ENCODE assay signal across 10 cellular contexts in the genomic region with DNA sequence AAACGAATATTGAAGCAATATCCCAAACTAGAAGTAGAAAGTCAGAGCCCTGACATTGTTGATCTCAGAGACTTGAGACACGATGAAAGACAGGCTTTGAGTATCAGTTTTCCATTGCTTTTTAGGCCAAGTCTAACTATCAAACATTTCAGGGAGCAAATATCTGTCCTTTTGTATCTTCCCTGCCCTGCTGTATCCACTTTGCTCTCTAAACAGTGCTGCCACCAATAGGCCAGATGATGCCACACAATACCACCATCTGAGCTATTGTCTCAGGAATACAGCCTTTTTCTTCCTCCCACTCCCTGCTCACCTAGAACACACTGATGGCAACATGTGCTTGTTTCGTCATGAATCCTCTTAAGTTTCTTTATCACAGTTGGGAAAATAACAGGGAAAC.
DNase-seq lines count a peak whose midpoint lies in the region; TF ChIP-seq lines count a peak whose summit lies in the region.
"Had no signal": no experiment of that assay in that cellular context is flagged by ENCODE, and none has a peak within 500 bp of the region (broad histone marks: within the 10 kb centered on the region; RNA-seq: fewer than 3 reads in every experiment).

No MANE protein-coding gene starts in this region.

- H3K14ac ChIP-seq in neuronal stem cell (ENCODE audit: low read length): no peak overlapping the region

- peaks cover 0 to 8% of the 10 kb centered on the region in 2 donors for H3K4me1 ChIP-seq in neuronal stem cell (ENCODE audit: control insufficient read depth in 2 of 2, insufficient read depth in 1 of 2, low read depth in 1 of 2, low read length in 2 of 2)

- no peak overlapping the region for H4K91ac ChIP-seq in neuronal stem cell (ENCODE audit: low read depth, low read length, poor library complexity)

- CTCF ChIA-PET in HEK293T (lab: Yijun Ruan, JAX) (no interaction called here), RWPE1 (lab: Yijun Ruan, JAX) (interaction anchor here (0.6 to 1.8 kb wide), 5 partner anchors 39 to 172 kb away, joined by 3 to 5 read pairs (median 4); no protein-coding TSS in a partner anchor)

- H3K4ac ChIP-seq in neuronal stem cell (ENCODE audit: low read length): no peak overlapping the region

- no peak overlapping the region for H3K18ac ChIP-seq in neuronal stem cell (ENCODE audit: low read length)

- H3K79me1 ChIP-seq in neuronal stem cell (ENCODE audit: low read depth, low read length): no peaks in the 10 kb centered on the region

- POLR2A ChIA-PET in HEK293T (lab: Yijun Ruan, JAX): no interaction called here
- POLR2A ChIA-PET in RWPE1 (lab: Yijun Ruan, JAX; ENCODE audit: low non-redundant PET): interaction anchor here (0.6 kb wide), 1 partner anchor 882 kb away, joined by 3 read pairs; no protein-coding TSS in a partner anchor

- H2BK15ac ChIP-seq in neuronal stem cell (ENCODE audit: low read length): no peak overlapping the region

- H2BK120ac ChIP-seq in neuronal stem cell (ENCODE audit: low read depth, low read length): no peak overlapping the region

- H3K36me3 ChIP-seq in kidney epithelial cell (ENCODE audit: control insufficient read depth, insufficient read depth, low read length) (no peaks in the 10 kb centered on the region), neuronal stem cell (replicated peaks in 1 of 2; ENCODE audit: control insufficient read depth in 2 of 2, insufficient read depth in 2 of 2, low read length in 2 of 2) (no peaks in the 10 kb centered on the region)

- H3K4me3 ChIP-seq in kidney epithelial cell (ENCODE audit: low read depth, low read length) (no peak overlapping the region), neuronal stem cell (ENCODE audit: low read length in 2 of 2) (no peak overlapping the region)

- DNase-seq in HEK293T (ENCODE audit: extremely low spot score): peak; percentile 46
- DNase-seq in RWPE1 (ENCODE audit: low spot score): peak; percentile 18
- DNase-seq in kidney epithelial cell (ENCODE audit: low read depth): no peak
- no peak for DNase-seq in neuronal stem cell (ENCODE audit: low spot score)
- no peak for DNase-seq in middle frontal gyrus (ENCODE audit: extremely low spot score, low spot score)
- no peak for DNase-seq in mucosa of gallbladder (ENCODE audit: low spot score)
- no peak for DNase-seq in NK-92 (lab: John Stamatoyannopoulos, UW; ENCODE audit: unreplicated experiment)
- DNase-seq: activated naive CD8-positive, alpha-beta T cell treated with anti-CD3 and anti-CD28 coated beads, Interleukin-2, amount 10 ng/mL, durations not matched to agents 7 days and 5 days; midbrain had no signal

- H3K23ac ChIP-seq in neuronal stem cell (ENCODE audit: low read depth, low read length, poor library complexity): no peak overlapping the region

- no peak overlapping the region for H4K8ac ChIP-seq in neuronal stem cell (ENCODE audit: low read depth, low read length)

- WGBS in neuronal stem cell (ENCODE audit: extremely low coverage in 2 of 2, insufficient read length in 2 of 2, insufficient replicate concordance in 1 of 2), 2 donors: no CpG with 5 or more reads among the region's 3 CpGs

- H2BK5ac ChIP-seq in neuronal stem cell (ENCODE audit: low read length): no peak overlapping the region

- no peak overlapping the region for H3K9ac ChIP-seq in neuronal stem cell (ENCODE audit: low read depth, low read length, poor library complexity)

- H3K9me3 ChIP-seq in neuronal stem cell (replicated peaks in 1 of 2; ENCODE audit: control insufficient read depth in 2 of 2, insufficient read depth in 1 of 2, low read depth in 1 of 2, low read length in 2 of 2): no peaks in the 10 kb centered on the region

- H3K27me3 ChIP-seq in kidney epithelial cell (ENCODE audit: control insufficient read depth, insufficient read depth, low read length): no peaks in the 10 kb centered on the region
- H3K27me3 ChIP-seq in neuronal stem cell (ENCODE audit: control insufficient read depth in 3 of 3, insufficient read depth in 3 of 3, low read depth in 1 of 3, low read length in 3 of 3): no peaks in the 10 kb centered on the region

- no peak overlapping the region for H2AFZ ChIP-seq in neuronal stem cell (ENCODE audit: low read length)

- H3K27ac ChIP-seq in C4-2B (no peak overlapping the region), RWPE1 (no peak overlapping the region), neuronal stem cell (replicated peaks; ENCODE audit: low read length) (no peak overlapping the region)

- no peak overlapping the region for H2AK5ac ChIP-seq in neuronal stem cell (ENCODE audit: low read depth, low read length)

- no peak overlapping the region for H2BK12ac ChIP-seq in neuronal stem cell (ENCODE audit: low read length)

- H3K4me2 ChIP-seq in neuronal stem cell (ENCODE audit: insufficient read depth, low read length, poor library complexity, severe bottlenecking): no peak overlapping the region

- TF ChIP-seq CTCF in C4-2B (conservative IDR thresholded peaks at IDR 0.05): peak; percentile 67
- TF ChIP-seq CTCF in RWPE1 (conservative IDR thresholded peaks at IDR 0.05; ENCODE audit: low read depth): no peak
- TF ChIP-seq CTCF in kidney epithelial cell (IDR thresholded peaks at IDR 0.05; ENCODE audit: insufficient read depth, low read length, poor library complexity, severe bottlenecking): peak; percentile 62

TF ChIP-seq in HEK293T, 16 proteins besides CTCF, POLR2A, EP300 and RAD21:
- TF ChIP-seq, protein P1, sequence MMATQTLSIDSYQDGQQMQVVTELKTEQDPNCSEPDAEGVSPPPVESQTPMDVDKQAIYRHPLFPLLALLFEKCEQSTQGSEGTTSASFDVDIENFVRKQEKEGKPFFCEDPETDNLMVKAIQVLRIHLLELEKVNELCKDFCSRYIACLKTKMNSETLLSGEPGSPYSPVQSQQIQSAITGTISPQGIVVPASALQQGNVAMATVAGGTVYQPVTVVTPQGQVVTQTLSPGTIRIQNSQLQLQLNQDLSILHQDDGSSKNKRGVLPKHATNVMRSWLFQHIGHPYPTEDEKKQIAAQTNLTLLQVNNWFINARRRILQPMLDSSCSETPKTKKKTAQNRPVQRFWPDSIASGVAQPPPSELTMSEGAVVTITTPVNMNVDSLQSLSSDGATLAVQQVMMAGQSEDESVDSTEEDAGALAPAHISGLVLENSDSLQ (IDR thresholded peaks at IDR 0.05): no peak
- no peak for TF ChIP-seq FOXK2 (IDR thresholded peaks at IDR 0.05)
- TF ChIP-seq TARDBP (IDR thresholded peaks at IDR 0.05): no peak
- TF ChIP-seq LEF1 (IDR thresholded peaks at IDR 0.05; ENCODE audit: borderline replicate concordance): no peak
- no peak for TF ChIP-seq ARNT (IDR thresholded peaks at IDR 0.05)

Comparison
In these comparisons a context has a peak if more than half of its experiments do, and no peak if none do; other contexts are left out.
1. DNase-seq: peak in HEK293T (single experiment) and RWPE1 (single experiment); none in kidney epithelial cell (single experiment), neuronal stem cell (single experiment), middle frontal gyrus (single experiment), mucosa of gallbladder (single experiment) and NK-92 (single experiment).